9 cellular contexts compared by ENCODE assay signal in genomic region chr1:8510041-8510823, GRCh38.
DNase-seq lines count a peak whose midpoint lies in the region; ATAC-seq, FAIRE-seq and TF ChIP-seq lines count a peak whose summit lies in the region.
"Had no signal": no experiment of that assay in that cellular context is flagged by ENCODE, and none has a peak within 500 bp of the region (broad histone marks: within the 10 kb centered on the region; RNA-seq: fewer than 3 reads in every experiment).

No MANE protein-coding gene starts in this region.

- no peak overlapping the region for H3K4me3 Mint-ChIP-seq in GM23338

- TF ChIP-seq CTCF in GM23338 (conservative IDR thresholded peaks at IDR 0.05; ENCODE audit: low read depth in 2 of 2), result no peak
- no peak for TF ChIP-seq CTCF in spleen (IDR thresholded peaks at IDR 0.05 in 8 of 11, conservative IDR thresholded peaks at IDR 0.05 in 3 of 11)

- peaks cover 15% of the 10 kb centered on the region for H3K4me1 Mint-ChIP-seq in GM23338

- 31 to 49% (median 40%) methylated on average over 9 of the region's 9 CpGs for WGBS in spleen, 5 donors

- no peaks in the 10 kb centered on the region for H3K9me3 ChIP-seq in spleen

- H3K36me3 Mint-ChIP-seq in GM23338 (ENCODE audit: low read depth), result peaks cover 19% of the 10 kb centered on the region; the same call in 2 of the 3 replicates

- no peaks in the 10 kb centered on the region; the same call in 2 of the 3 replicates for H3K9me3 Mint-ChIP-seq in GM23338

- 0 out of 2 replicates have a peak, but pooled peaks cover 5% of the 10 kb centered on the region for H4K20me1 ChIP-seq in GM23338 (replicated peaks; ENCODE audit: insufficient read depth)

- H3F3A ChIP-seq in GM23338 (replicated peaks; ENCODE audit: low read depth), result peaks cover 4% of the 10 kb centered on the region; the same call in 1 of the 2 replicates

- H3K4me3 ChIP-seq in GM23338, result no peak overlapping the region
- peak overlapping the region in 1 of 8 donors; percentile 2 for H3K4me3 ChIP-seq in spleen
- H3K4me3 ChIP-seq: K562 had no signal

- H3K4me1 ChIP-seq in GM23338 (ENCODE audit: insufficient read depth) (peaks cover 3% of the 10 kb centered on the region; the same call in 1 of the 2 replicates), spleen (peaks cover 10 to 53% (median 24%) of the 10 kb centered on the region in 6 donors)

- no peak for FAIRE-seq in HTR-8/SVneo (lab: Jason Lieb, UNC)
- FAIRE-seq: K562 had no signal

- H3K27ac ChIP-seq in GM23338 (ENCODE audit: low read depth), result peak overlapping the region; percentile 70; the same call in 1 of the 2 replicates
- H3K27ac ChIP-seq in spleen, result peak overlapping the region; percentile 33 to 69 (median 58)

- no peak for DNase-seq in GM23338 (ENCODE audit: low spot score)
- peak; percentile 17 for DNase-seq in activated T-helper 9 cell treated with anti-CD3 and anti-CD28 coated beads, Interleukin-2, amount 50 U/mL, for 16 hours (ENCODE audit: low read depth)
- DNase-seq in Right ventricle myocardium superior, result no peak
- no peak for DNase-seq in spleen
- no peak for DNase-seq in HTR-8/SVneo (ENCODE audit: insufficient read length, low spot score)
- DNase-seq in H4 (ENCODE audit: low spot score), result no peak
- no peak for DNase-seq in NCI-H526 (lab: John Stamatoyannopoulos, UW)

- H3K36me3 ChIP-seq in GM23338 (ENCODE audit: insufficient read depth) (peaks cover 4% of the 10 kb centered on the region; the same call in 1 of the 2 replicates), spleen (peaks cover 0 to 45% (median 2%) of the 10 kb centered on the region in 6 donors)

- no peaks in the 10 kb centered on the region for H3K9me2 ChIP-seq in GM23338 (ENCODE audit: insufficient read depth)

- peaks cover 17% of the 10 kb centered on the region for H3K27me3 Mint-ChIP-seq in GM23338 (ENCODE audit: insufficient read depth, low read depth, poor library complexity)

- intact Hi-C loops in Right ventricle myocardium superior (cut with DNase I) (no loop called here), spleen (cut with DNase I; ENCODE audit: low total_unique reads) (no loop called here)

- H3K4me2 ChIP-seq in GM23338, result no peak overlapping the region

- H3K27ac Mint-ChIP-seq in GM23338, result no peak overlapping the region

- ATAC-seq in GM23338 (no peak), Right ventricle myocardium superior (ENCODE audit: poor library complexity) (peak; percentile 63), HG02981 (IDR thresholded peaks at IDR 0.05; ENCODE audit: unreplicated experiment) (no peak)
- ATAC-seq: K562 had no signal

- H3K27me3 ChIP-seq in GM23338 (ENCODE audit: insufficient read depth) (no peaks in the 10 kb centered on the region), spleen (replicated peaks in 1 of 7) (no peaks in the 10 kb centered on the region)

- peaks cover 64% of the 10 kb centered on the region for H3K79me2 ChIP-seq in GM23338 (replicated peaks; ENCODE audit: insufficient read depth)

- H2AFZ ChIP-seq in GM23338, result no peak overlapping the region

- no peak for TF ChIP-seq POLR2A in spleen (IDR thresholded peaks at IDR 0.05)

TF ChIP-seq in GM23338, 12 proteins besides CTCF, POLR2A, EP300 and RAD21:
- TF ChIP-seq POLR2AphosphoS5 (IDR thresholded peaks at IDR 0.05; ENCODE audit: low read depth), result no peak
- TF ChIP-seq NANOG (IDR thresholded peaks at IDR 0.05; ENCODE audit: borderline replicate concordance), result no peak
- TF ChIP-seq REST (IDR thresholded peaks at IDR 0.05; ENCODE audit: unreplicated experiment), result no peak
- TF ChIP-seq ZNF114 (CRISPR knock-in tag; IDR thresholded peaks at IDR 0.05), result no peak
- TF ChIP-seq JUNB (IDR thresholded peaks at IDR 0.05; ENCODE audit: unreplicated experiment), result no peak
- no peak for TF ChIP-seq EZH2 (IDR thresholded peaks at IDR 0.05; ENCODE audit: low read depth, unreplicated experiment)
